Comparison of ENCODE assay signal across 26 cellular contexts in genomic region chr12:123924539-123924938, GRCh38.
"Had no signal": no experiment of that assay in that cellular context is flagged by ENCODE, and none has a peak within 500 bp of the region (broad histone marks: within the 10 kb centered on the region; RNA-seq: fewer than 3 reads in every experiment).

No MANE protein-coding gene starts in this region.

- H3K4me1 Mint-ChIP-seq: endodermal cell had no signal

- H3K4me3 ChIP-seq: colonic mucosa, coronary artery, dorsolateral prefrontal cortex, esophagus muscularis mucosa, esophagus squamous epithelium, gastrocnemius medialis, gastroesophageal sphincter, heart left ventricle, heart right ventricle, hepatocyte had no signal

- H3K36me3 ChIP-seq: colonic mucosa, esophagus muscularis mucosa, esophagus squamous epithelium, gastrocnemius medialis, gastroesophageal sphincter, heart left ventricle, heart right ventricle had no signal

- H3K9me3 Mint-ChIP-seq: dendritic cell treated with granulocyte-macrophage colony-stimulating factor and Interleukin-4, amounts not matched to agents 40 ng/mL and 50 ng/mL, for 4 days; effector memory CD8-positive, alpha-beta T cell; endodermal cell had no signal

- H3K4me3 Mint-ChIP-seq: dendritic cell treated with granulocyte-macrophage colony-stimulating factor and Interleukin-4, amounts not matched to agents 40 ng/mL and 50 ng/mL, for 4 days; effector memory CD8-positive, alpha-beta T cell; endodermal cell had no signal

- H2AFZ ChIP-seq: hepatocyte had no signal

- H3K79me2 ChIP-seq: hepatocyte had no signal

- ATAC-seq: effector memory CD8-positive, alpha-beta T cell; esophagus mucosa; foreskin keratinocyte; gastrocnemius medialis; gastroesophageal sphincter; heart left ventricle; heart right ventricle had no signal

- H3K27me3 ChIP-seq: colonic mucosa, dorsolateral prefrontal cortex, hepatocyte had no signal

- H3K4me2 ChIP-seq: hepatocyte had no signal

- H3K9me3 ChIP-seq: colonic mucosa, esophagus muscularis mucosa, esophagus squamous epithelium, gastrocnemius medialis, gastroesophageal sphincter, heart left ventricle, heart right ventricle had no signal

- H3K4me1 ChIP-seq: colonic mucosa, esophagus muscularis mucosa, esophagus squamous epithelium, foreskin keratinocyte, gastrocnemius medialis, gastroesophageal sphincter, heart left ventricle had no signal

- DNase-seq: colonic mucosa; cortex of kidney; dermis blood vessel endothelial cell; dorsolateral prefrontal cortex; effector CD4-positive, alpha-beta T cell; effector CD8-positive, alpha-beta T cell; effector memory CD4-positive, alpha-beta T cell; effector memory CD8-positive, alpha-beta T cell; endodermal cell; erythroblast; esophagus squamous epithelium; foreskin fibroblast; foreskin keratinocyte; foreskin melanocyte; gastrocnemius medialis; glutamatergic neuron; head of caudate nucleus; heart left ventricle; heart right ventricle had no signal

- H3K27ac ChIP-seq: colonic mucosa, coronary artery, dorsolateral prefrontal cortex, epithelial cell of prostate, esophagus muscularis mucosa, esophagus squamous epithelium, foreskin keratinocyte, gastrocnemius medialis, gastroesophageal sphincter, heart left ventricle, heart right ventricle, hepatocyte had no signal

- H3K27ac Mint-ChIP-seq: dendritic cell treated with granulocyte-macrophage colony-stimulating factor and Interleukin-4, amounts not matched to agents 40 ng/mL and 50 ng/mL, for 4 days; effector memory CD8-positive, alpha-beta T cell; endodermal cell had no signal
